In the genomic region with DNA sequence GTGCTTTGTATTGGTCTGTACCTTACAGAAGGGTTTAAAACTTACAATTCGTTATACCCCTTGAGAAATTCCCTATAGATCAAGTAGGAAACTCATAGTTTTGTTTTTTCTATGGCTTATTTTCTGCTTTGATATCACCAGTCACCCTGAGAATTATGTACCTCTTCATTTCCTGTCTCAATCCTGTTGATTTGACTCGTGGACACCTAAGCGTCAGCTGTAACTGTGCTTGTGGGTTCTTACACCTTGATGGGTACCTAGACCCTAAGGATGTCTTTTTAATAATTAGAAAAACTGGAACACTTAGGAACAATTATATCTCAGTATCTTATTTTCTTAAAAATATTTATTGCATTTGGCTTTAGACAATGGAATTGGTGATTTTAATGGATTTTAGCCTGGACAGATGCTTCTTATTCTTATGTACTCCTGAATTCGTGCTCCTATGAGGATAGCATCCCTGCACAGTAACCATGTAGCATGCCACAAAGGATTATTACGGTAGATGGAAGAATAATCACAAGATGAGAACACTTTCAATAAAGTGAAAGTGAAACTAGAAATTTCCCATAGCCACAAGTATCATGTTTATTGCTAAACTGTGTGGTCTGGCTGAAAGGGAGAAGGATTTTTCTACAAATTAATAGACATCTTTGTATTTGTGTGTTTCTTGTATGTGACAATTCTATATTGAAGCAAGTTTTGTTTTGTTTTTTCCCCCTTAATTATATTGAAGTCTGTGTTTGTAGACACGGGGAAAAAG, we compare ENCODE assay signal across 12 cellular contexts.
DNase-seq lines count a peak whose midpoint lies in the region; ATAC-seq and TF ChIP-seq lines count a peak whose summit lies in the region.
"Had no signal": no experiment of that assay in that cellular context is flagged by ENCODE, and none has a peak within 500 bp of the region (broad histone marks: within the 10 kb centered on the region; RNA-seq: fewer than 3 reads in every experiment).

No MANE protein-coding gene starts in this region.

- H3K9me3 ChIP-seq in MG63 (no peaks in the 10 kb centered on the region), H9 (ENCODE audit: control insufficient read depth, low read depth, low read length) (no peaks in the 10 kb centered on the region)

- H3K4me1 ChIP-seq in H9 (ENCODE audit: insufficient read depth, low read length), result no peaks in the 10 kb centered on the region; the same call in 1 of the 2 replicates

- ATAC-seq in HG02678 (IDR thresholded peaks at IDR 0.05; ENCODE audit: unreplicated experiment), result no peak

- no peak overlapping the region for H3K18ac ChIP-seq in H9 (ENCODE audit: insufficient read length, low read depth, low read length)

- no peaks in the 10 kb centered on the region for H4K20me1 ChIP-seq in H9 (ENCODE audit: control insufficient read depth, insufficient read depth, insufficient read length)

- H2BK120ac ChIP-seq in H9 (ENCODE audit: low read depth, low read length, poor library complexity, severe bottlenecking), result no peak overlapping the region

- no peak overlapping the region for H4K91ac ChIP-seq in H9 (ENCODE audit: insufficient read length, low read depth, low read length)

- H3K27ac Mint-ChIP-seq in Calu3 (ENCODE audit: unreplicated experiment), result peak overlapping the region; percentile 60
- peak overlapping the region; percentile 69 for H3K27ac Mint-ChIP-seq in osteocyte (ENCODE audit: unreplicated experiment)
- no peak overlapping the region; a peak in 1 of 7 replicates for H3K27ac Mint-ChIP-seq in H9
- H3K27ac Mint-ChIP-seq: activated B cell treated with CpG ODN at 0.5 μM for 24 hours, IgD-negative memory B cell had no signal

- H2BK15ac ChIP-seq in H9 (ENCODE audit: low read depth, low read length), result no peak overlapping the region

- H3K9ac ChIP-seq in H9 (ENCODE audit: extremely low read depth, insufficient read length, low read length), result no peak overlapping the region

- DNase-seq in Calu3 (no peak), MG63 (no peak), astrocyte of the hippocampus (ENCODE audit: low read depth, low spot score) (peak; percentile 28), osteocyte (ENCODE audit: extremely low spot score, unreplicated experiment) (no peak), lower leg skin (ENCODE audit: low spot score in 2 of 2) (no peak), H9 (no peak), DMS153 (lab: John Stamatoyannopoulos, UW) (no peak)
- DNase-seq: activated B cell treated with CpG ODN at 0.5 μM for 24 hours; islet precursor cell; stimulated activated CD4-positive, alpha-beta T cell treated with anti-CD3 and anti-CD28 coated beads, Interleukin-4, amount 100 ng/mL, for 4 hours had no signal

- H3K79me1 ChIP-seq in H9 (ENCODE audit: insufficient read depth, low read depth, low read length, poor library complexity, severe bottlenecking), result no peaks in the 10 kb centered on the region

- H3K36me3 Mint-ChIP-seq in Calu3 (ENCODE audit: insufficient read depth, unreplicated experiment), result no peaks in the 10 kb centered on the region
- H3K36me3 Mint-ChIP-seq in osteocyte (ENCODE audit: unreplicated experiment), result no peaks in the 10 kb centered on the region
- no peaks in the 10 kb centered on the region for H3K36me3 Mint-ChIP-seq in H9 (ENCODE audit: insufficient read depth in 1 of 3, low read depth in 3 of 3)
- H3K36me3 Mint-ChIP-seq: IgD-negative memory B cell had no signal

- peak overlapping the region; percentile 53 for H3K4me3 ChIP-seq in MG63
- H3K4me3 ChIP-seq in lower leg skin (ENCODE audit: low read depth, poor library complexity, severe bottlenecking), result no peak overlapping the region

- H3K27me3 ChIP-seq in MG63 (no peaks in the 10 kb centered on the region), H9 (ENCODE audit: insufficient read depth, low read length) (no peaks in the 10 kb centered on the region)

- no peaks in the 10 kb centered on the region for H3K79me2 ChIP-seq in H9 (ENCODE audit: insufficient read depth, low read length)

- TF ChIP-seq CTCF in Calu3 (IDR thresholded peaks at IDR 0.05; ENCODE audit: unreplicated experiment) (no peak), osteocyte (IDR thresholded peaks at IDR 0.05) (no peak), lower leg skin (IDR thresholded peaks at IDR 0.05) (no peak), H9 (conservative IDR thresholded peaks at IDR 0.05) (no peak)

- H2AK5ac ChIP-seq in H9 (ENCODE audit: insufficient read length, low read length), result no peak overlapping the region

- H4K8ac ChIP-seq in H9 (replicated peaks; ENCODE audit: insufficient read length, low read depth, low read length), result no peak overlapping the region

- peaks cover 7% of the 10 kb centered on the region for H3K4me1 Mint-ChIP-seq in Calu3 (ENCODE audit: low read depth, unreplicated experiment)
- H3K4me1 Mint-ChIP-seq in osteocyte (ENCODE audit: unreplicated experiment), result peaks cover 11% of the 10 kb centered on the region
- H3K4me1 Mint-ChIP-seq in H9, result peaks cover 14 to 15% of the 10 kb centered on the region in 2 experiments
- H3K4me1 Mint-ChIP-seq: activated B cell treated with CpG ODN at 0.5 μM for 24 hours, IgD-negative memory B cell had no signal

- H3K4me2 ChIP-seq in H9 (ENCODE audit: insufficient read depth, insufficient read length, low read length), result no peak overlapping the region

- H3K27ac ChIP-seq in H9 (ENCODE audit: insufficient read length, low read depth, low read length), result no peak overlapping the region

- H3K9me3 Mint-ChIP-seq in Calu3 (ENCODE audit: low read depth, unreplicated experiment) (peaks cover 3% of the 10 kb centered on the region), osteocyte (ENCODE audit: unreplicated experiment) (no peaks in the 10 kb centered on the region), H9 (no peaks in the 10 kb centered on the region)
- H3K9me3 Mint-ChIP-seq: activated B cell treated with CpG ODN at 0.5 μM for 24 hours had no signal

- BruUV-seq in Calu3 (replicated peaks; lab: Mats Ljungman, UMichigan), result no TSS peak

- H3K4ac ChIP-seq in H9 (ENCODE audit: low read depth, low read length), result no peak overlapping the region

- H3K14ac ChIP-seq in H9 (ENCODE audit: insufficient read depth, low read length), result no peak overlapping the region

- no peak overlapping the region for H2BK12ac ChIP-seq in H9 (ENCODE audit: insufficient read length, low read depth, low read length)

- H3K36me3 ChIP-seq in MG63, result no peaks in the 10 kb centered on the region

- no peak overlapping the region for H4K5ac ChIP-seq in H9 (ENCODE audit: insufficient read length, low read depth, low read length)

- intact Hi-C loops in Calu3 (cut with micrococcal nuclease; ENCODE audit: unreplicated experiment) (no loop called here), lower leg skin (cut with DNase I; ENCODE audit: low total_unique reads) (no loop called here)

- TF ChIP-seq POLR2A in lower leg skin (IDR thresholded peaks at IDR 0.05), result no peak

- H3K27me3 Mint-ChIP-seq in Calu3 (ENCODE audit: unreplicated experiment) (no peaks in the 10 kb centered on the region), osteocyte (ENCODE audit: unreplicated experiment) (no peaks in the 10 kb centered on the region), H9 (ENCODE audit: low read depth) (no peaks in the 10 kb centered on the region)
- H3K27me3 Mint-ChIP-seq: activated B cell treated with CpG ODN at 0.5 μM for 24 hours, IgD-negative memory B cell had no signal

- no peak overlapping the region for H2BK5ac ChIP-seq in H9 (ENCODE audit: insufficient read length, low read length)

- H3K56ac ChIP-seq in H9 (ENCODE audit: insufficient read length, low read depth, low read length), result no peak overlapping the region

- no peak overlapping the region for H2AFZ ChIP-seq in H9 (ENCODE audit: low read length)

- H3T11ph ChIP-seq in H9 (ENCODE audit: low read length), result no peak overlapping the region

- 69 to 72% methylated on average over 6 of the region's 6 CpGs for WGBS in lower leg skin, 2 donors
- no CpG with 5 or more reads among the region's 6 CpGs for whole genome bisulfite sequencing in H9 (ENCODE audit: extremely low coverage, insufficient read length, low lambda C conversion rate)

- H3K4me3 Mint-ChIP-seq in Calu3 (ENCODE audit: low read depth, unreplicated experiment), result peak overlapping the region; percentile 63
- H3K4me3 Mint-ChIP-seq in osteocyte (ENCODE audit: unreplicated experiment), result peak overlapping the region; percentile 67
- H3K4me3 Mint-ChIP-seq in H9, result no peak overlapping the region
- H3K4me3 Mint-ChIP-seq: activated B cell treated with CpG ODN at 0.5 μM for 24 hours had no signal

- H3K23me2 ChIP-seq in H9 (ENCODE audit: insufficient read length, low read depth, low read length, poor library complexity, severe bottlenecking), result no peaks in the 10 kb centered on the region

- CTCF ChIA-PET in Calu3 (lab: Charles Lee), result interaction anchor here (0.5 kb wide), 1 partner anchor 72 kb away, joined by 3 read pairs; no protein-coding TSS in a partner anchor

- H3K23ac ChIP-seq in H9 (ENCODE audit: insufficient read length, low read depth, low read length), result no peak overlapping the region

- H2BK20ac ChIP-seq in H9 (ENCODE audit: low read depth, low read length, poor library complexity, severe bottlenecking), result no peak overlapping the region

Comparison
In these comparisons a context has a peak if more than half of its experiments do, and no peak if none do; other contexts are left out.
1. H3K27ac Mint-ChIP-seq: peak in Calu3 (single experiment) and osteocyte (single experiment); none in H9 (0 of 3).
2. H3K4me3 Mint-ChIP-seq: peak in Calu3 (single experiment) and osteocyte (single experiment); none in H9 (0 of 2).